ENCODE assay signal across 1 cellular context in the genomic region with DNA sequence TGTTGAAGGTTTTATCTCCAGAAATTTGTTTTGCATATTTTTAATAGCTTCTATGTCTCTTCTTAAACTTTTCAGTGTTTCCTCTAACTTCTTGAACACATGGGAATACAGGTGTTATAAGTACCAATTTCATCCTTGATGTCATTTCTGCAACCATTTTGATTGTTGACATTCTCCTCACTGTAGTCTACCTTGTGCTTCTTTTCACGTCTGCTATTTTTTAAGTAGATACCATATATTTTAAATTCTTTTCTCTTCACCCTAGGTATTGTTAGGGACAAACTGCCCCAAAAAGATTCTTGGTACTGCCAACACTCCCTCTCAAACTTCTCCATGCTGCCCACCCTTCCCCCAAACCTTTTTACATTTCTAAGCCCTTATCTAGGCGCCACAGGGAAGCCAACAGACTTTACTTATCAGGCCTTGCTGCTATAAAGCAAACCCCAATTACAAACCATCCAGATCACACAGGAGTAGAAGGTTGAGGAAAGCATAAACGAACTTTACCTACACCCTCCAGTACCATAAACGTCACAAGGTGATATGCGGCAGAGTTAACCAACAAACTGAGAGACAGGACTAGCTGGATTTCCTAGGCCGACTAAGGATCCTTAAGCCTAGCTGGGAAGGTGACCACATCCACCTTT.
TF ChIP-seq lines count a peak whose summit lies in the region.

No MANE protein-coding gene starts in this region.

TF ChIP-seq in K562, 482 proteins besides CTCF, POLR2A, EP300 and RAD21 (continued from another document):
- TF ChIP-seq, protein P1, sequence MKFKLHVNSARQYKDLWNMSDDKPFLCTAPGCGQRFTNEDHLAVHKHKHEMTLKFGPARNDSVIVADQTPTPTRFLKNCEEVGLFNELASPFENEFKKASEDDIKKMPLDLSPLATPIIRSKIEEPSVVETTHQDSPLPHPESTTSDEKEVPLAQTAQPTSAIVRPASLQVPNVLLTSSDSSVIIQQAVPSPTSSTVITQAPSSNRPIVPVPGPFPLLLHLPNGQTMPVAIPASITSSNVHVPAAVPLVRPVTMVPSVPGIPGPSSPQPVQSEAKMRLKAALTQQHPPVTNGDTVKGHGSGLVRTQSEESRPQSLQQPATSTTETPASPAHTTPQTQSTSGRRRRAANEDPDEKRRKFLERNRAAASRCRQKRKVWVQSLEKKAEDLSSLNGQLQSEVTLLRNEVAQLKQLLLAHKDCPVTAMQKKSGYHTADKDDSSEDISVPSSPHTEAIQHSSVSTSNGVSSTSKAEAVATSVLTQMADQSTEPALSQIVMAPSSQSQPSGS (CRISPR knock-in tag; IDR thresholded peaks at IDR 0.05) = no peak
- no peak for TF ChIP-seq NCOA1 (IDR thresholded peaks at IDR 0.05; ENCODE audit: low read depth)
- TF ChIP-seq, protein P2, sequence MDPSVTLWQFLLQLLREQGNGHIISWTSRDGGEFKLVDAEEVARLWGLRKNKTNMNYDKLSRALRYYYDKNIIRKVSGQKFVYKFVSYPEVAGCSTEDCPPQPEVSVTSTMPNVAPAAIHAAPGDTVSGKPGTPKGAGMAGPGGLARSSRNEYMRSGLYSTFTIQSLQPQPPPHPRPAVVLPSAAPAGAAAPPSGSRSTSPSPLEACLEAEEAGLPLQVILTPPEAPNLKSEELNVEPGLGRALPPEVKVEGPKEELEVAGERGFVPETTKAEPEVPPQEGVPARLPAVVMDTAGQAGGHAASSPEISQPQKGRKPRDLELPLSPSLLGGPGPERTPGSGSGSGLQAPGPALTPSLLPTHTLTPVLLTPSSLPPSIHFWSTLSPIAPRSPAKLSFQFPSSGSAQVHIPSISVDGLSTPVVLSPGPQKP (CRISPR knock-in tag; IDR thresholded peaks at IDR 0.05) = no peak
- 0 out of 2 replicates have a peak, but pooled peaks have one; percentile 19 for TF ChIP-seq POLR2AphosphoS5 (IDR thresholded peaks at IDR 0.05; ENCODE audit: control insufficient read depth, insufficient read depth, low read depth, low read length)
- no peak for TF ChIP-seq CEBPB (tag; IDR thresholded peaks at IDR 0.05)
- TF ChIP-seq NCOR1 (IDR thresholded peaks at IDR 0.05) = peak; percentile 67
